In the genomic region with DNA sequence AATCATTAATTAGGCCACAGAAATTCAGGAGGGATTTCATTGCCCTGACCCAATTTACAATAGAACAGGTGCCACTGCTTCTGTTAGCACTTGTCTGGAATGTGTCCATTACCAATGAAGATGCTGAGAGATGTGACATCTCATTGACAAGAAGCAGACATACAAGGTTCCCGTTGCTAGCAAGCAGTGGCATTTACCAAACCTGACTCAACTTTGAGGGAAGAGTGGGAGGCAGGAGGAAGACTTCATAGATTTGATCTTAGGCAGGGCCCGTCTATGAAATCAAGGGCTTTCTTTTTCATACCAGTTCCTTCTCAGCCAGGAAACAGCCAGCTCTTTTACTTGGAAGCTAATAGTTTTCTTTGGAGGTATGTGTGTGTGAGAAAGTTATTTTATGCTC, we compare ENCODE assay signal across 33 cellular contexts.
"Had no signal": no experiment of that assay in that cellular context is flagged by ENCODE, and none has a peak within 500 bp of the region (broad histone marks: within the 10 kb centered on the region; RNA-seq: fewer than 3 reads in every experiment).

No MANE protein-coding gene starts in this region.

- H3K9me3 ChIP-seq: adrenal gland, body of pancreas, breast epithelium had no signal

- H3K36me3 ChIP-seq: adrenal gland, brain microvascular endothelial cell, breast epithelium had no signal

- H3K4me3 ChIP-seq: adrenal gland, body of pancreas, breast epithelium had no signal

- H3K27me3 ChIP-seq: adrenal gland, body of pancreas, brain microvascular endothelial cell, breast epithelium had no signal

- DNase-seq: activated B cell treated with CpG ODN at 0.5 μM for 24 hours; activated CD4-positive, alpha-beta memory T cell treated with anti-CD3 and anti-CD28 coated beads for 36 hours; activated CD4-positive, alpha-beta T cell treated with anti-CD3 and anti-CD28 coated beads for 4 hours; activated CD4-positive, alpha-beta T cell treated with anti-CD3 and anti-CD28 coated beads, Interleukin-2, amount 10 ng/mL, durations not matched to agents 24 days and 14 days; activated CD4-positive, alpha-beta T cell treated with anti-CD3 and anti-CD28 coated beads, Interleukin-2, amount 50 U/mL, for 1 hour; activated CD4-positive, alpha-beta T cell treated with anti-CD3 and anti-CD28 coated beads, Interleukin-2, amount 50 U/mL, for 4 hours; activated CD4-positive, CD25-positive, alpha-beta regulatory T cell treated with anti-CD3 and anti-CD28 coated beads, Interleukin-2, amount 50 U/mL, for 72 hours; activated CD8-positive, alpha-beta memory T cell treated with anti-CD3 and anti-CD28 coated beads, Interleukin-2, amount 50 U/mL, for 4 hours; activated CD8-positive, alpha-beta T cell treated with anti-CD3 and anti-CD28 coated beads for 36 hours; activated effector memory CD4-positive, alpha-beta T cell treated with anti-CD3 and anti-CD28 coated beads, Interleukin-2, amount 50 U/mL, for 16 hours; activated gamma-delta T cell treated with Interleukin-2 at 50 U/mL for 16 hours; activated naive CD4-positive, alpha-beta T cell; activated naive CD4-positive, alpha-beta T cell treated with anti-CD3 and anti-CD28 coated beads for 36 hours; activated naive CD4-positive, alpha-beta T cell treated with anti-CD3 and anti-CD28 coated beads, Interleukin-2, amount 50 U/mL, for 16 hours; activated naive CD8-positive, alpha-beta T cell treated with anti-CD3 and anti-CD28 coated beads for 36 hours; activated T-cell treated with anti-CD3 and anti-CD28 coated beads for 4 hours; activated T-cell treated with anti-CD3 and anti-CD28 coated beads, Interleukin-2, amount 50 U/mL, for 1 hour; activated T-cell treated with anti-CD3 and anti-CD28 coated beads, Interleukin-2, amount 50 U/mL, for 4 hours; activated T-cell treated with anti-CD3 and anti-CD28 coated beads, Interleukin-2, amount 50 U/mL, for 72 hours; adrenal gland; amniotic stem cell; aorta; body of pancreas; brain microvascular endothelial cell; central memory CD4-positive, alpha-beta T cell; cerebellar nuclear complex; T-helper 1 cell; T-helper 2 cell; T-helper 9 cell had no signal

- H3K4me1 ChIP-seq: adrenal gland, body of pancreas, breast epithelium had no signal

- H3K27ac ChIP-seq: adrenal gland, body of pancreas, brain microvascular endothelial cell, breast epithelium, VCaP had no signal

- ATAC-seq: activated CD8-positive, alpha-beta T cell treated with anti-CD3 and anti-CD28 coated beads for 36 hours; activated naive CD4-positive, alpha-beta T cell treated with anti-CD3 and anti-CD28 coated beads, Interleukin-2, amount 50 U/mL, for 72 hours; activated T-cell treated with anti-CD3 and anti-CD28 coated beads, Interleukin-2, amount 50 U/mL, for 4 hours; activated T-cell treated with anti-CD3 and anti-CD28 coated beads, Interleukin-2, amount 50 U/mL, for 72 hours; activated T-helper 17 cell treated with anti-CD3 and anti-CD28 coated beads, Interleukin-2, amount 50 U/mL, for 72 hours; body of pancreas had no signal
